ENCODE assay signal across 14 cellular contexts in the genomic region with DNA sequence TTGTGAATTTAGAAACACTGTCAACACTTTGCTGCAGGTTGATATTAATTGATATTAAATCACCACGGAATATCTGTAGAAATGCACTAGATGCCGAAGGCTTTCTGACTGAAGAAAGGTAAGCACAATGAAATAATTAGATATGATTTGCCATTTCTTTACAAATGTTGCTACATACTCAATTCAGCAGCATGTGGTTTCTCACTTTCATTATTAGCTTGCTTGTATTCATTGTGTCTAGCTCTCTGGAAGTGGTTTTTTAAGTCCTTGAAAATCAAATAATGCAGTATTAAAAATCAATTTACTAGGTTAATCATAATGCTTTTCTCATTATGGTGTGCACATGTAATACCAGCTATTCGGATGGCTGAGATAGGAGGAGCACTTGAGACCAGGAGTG.
DNase-seq lines count a peak whose midpoint lies in the region; ATAC-seq lines count a peak whose summit lies in the region.
"Had no signal": no experiment of that assay in that cellular context is flagged by ENCODE, and none has a peak within 500 bp of the region (broad histone marks: within the 10 kb centered on the region; RNA-seq: fewer than 3 reads in every experiment).

No MANE protein-coding gene starts in this region.

- ATAC-seq in GM18870 (IDR thresholded peaks at IDR 0.05; ENCODE audit: unreplicated experiment), result peak; percentile 37
- ATAC-seq in GM21529 (IDR thresholded peaks at IDR 0.05; ENCODE audit: unreplicated experiment), result peak; percentile 34
- ATAC-seq in HG03064 (IDR thresholded peaks at IDR 0.05; ENCODE audit: low read depth, unreplicated experiment), result peak; percentile 38
- peak; percentile 41 for ATAC-seq in activated T-helper 17 cell treated with anti-CD3 and anti-CD28 coated beads, Interleukin-2, amount 50 U/mL, for 72 hours (replicated peaks)
- ATAC-seq: activated CD8-positive, alpha-beta T cell treated with anti-CD3 and anti-CD28 coated beads, Interleukin-2, amount 10 ng/mL, durations not matched to agents 7 days and 5 days; Panc1 had no signal

- no peaks in the 10 kb centered on the region for H3K36me3 Mint-ChIP-seq in activated T-helper 17 cell treated with anti-CD3 and anti-CD28 coated beads, Interleukin-2, amount 50 U/mL, for 72 hours (ENCODE audit: low read depth)
- no peaks in the 10 kb centered on the region for H3K36me3 Mint-ChIP-seq in activated CD4-positive, alpha-beta T cell treated with anti-CD3 and anti-CD28 coated beads, Interleukin-2, amount 10 ng/mL, durations not matched to agents 24 days and 14 days (ENCODE audit: low read depth)
- H3K36me3 Mint-ChIP-seq: activated naive CD8-positive, alpha-beta T cell treated with anti-CD3 and anti-CD28 coated beads, Interleukin-2, amount 10 ng/mL, durations not matched to agents 7 days and 5 days; CD4-positive, CD25-positive, alpha-beta regulatory T cell had no signal

- no peaks in the 10 kb centered on the region for H3K9me3 Mint-ChIP-seq in activated T-helper 17 cell treated with anti-CD3 and anti-CD28 coated beads, Interleukin-2, amount 50 U/mL, for 72 hours
- H3K9me3 Mint-ChIP-seq in activated CD4-positive, alpha-beta T cell treated with anti-CD3 and anti-CD28 coated beads, Interleukin-2, amount 10 ng/mL, durations not matched to agents 24 days and 14 days, result no peaks in the 10 kb centered on the region
- H3K9me3 Mint-ChIP-seq: activated naive CD8-positive, alpha-beta T cell treated with anti-CD3 and anti-CD28 coated beads, Interleukin-2, amount 10 ng/mL, durations not matched to agents 7 days and 5 days; CD4-positive, CD25-positive, alpha-beta regulatory T cell; stimulated activated naive CD8-positive, alpha-beta T cell treated with anti-CD3 and anti-CD28 coated beads, Interleukin-15, Interleukin-2, amounts not matched to agents 100 ng/mL and 50 ng/mL, for 24 hours had no signal

- H3K4me3 Mint-ChIP-seq in activated T-helper 17 cell treated with anti-CD3 and anti-CD28 coated beads, Interleukin-2, amount 50 U/mL, for 72 hours, result peak overlapping the region; percentile 11
- H3K4me3 Mint-ChIP-seq in activated CD4-positive, alpha-beta T cell treated with anti-CD3 and anti-CD28 coated beads, Interleukin-2, amount 10 ng/mL, durations not matched to agents 24 days and 14 days, result no peak overlapping the region
- H3K4me3 Mint-ChIP-seq: activated CD8-positive, alpha-beta T cell treated with anti-CD3 and anti-CD28 coated beads, Interleukin-2, amount 10 ng/mL, durations not matched to agents 7 days and 5 days; activated naive CD8-positive, alpha-beta T cell treated with anti-CD3 and anti-CD28 coated beads, Interleukin-2, amount 10 ng/mL, durations not matched to agents 7 days and 5 days; CD4-positive, CD25-positive, alpha-beta regulatory T cell; stimulated activated naive CD8-positive, alpha-beta T cell treated with anti-CD3 and anti-CD28 coated beads, Interleukin-15, Interleukin-2, amounts not matched to agents 100 ng/mL and 50 ng/mL, for 24 hours had no signal

- H3K27ac Mint-ChIP-seq in activated T-helper 17 cell treated with anti-CD3 and anti-CD28 coated beads, Interleukin-2, amount 50 U/mL, for 72 hours, result no peak overlapping the region
- no peak overlapping the region for H3K27ac Mint-ChIP-seq in activated CD4-positive, alpha-beta T cell treated with anti-CD3 and anti-CD28 coated beads, Interleukin-2, amount 10 ng/mL, durations not matched to agents 24 days and 14 days
- H3K27ac Mint-ChIP-seq: activated CD8-positive, alpha-beta T cell treated with anti-CD3 and anti-CD28 coated beads, Interleukin-2, amount 10 ng/mL, durations not matched to agents 7 days and 5 days; activated naive CD8-positive, alpha-beta T cell treated with anti-CD3 and anti-CD28 coated beads, Interleukin-2, amount 10 ng/mL, durations not matched to agents 7 days and 5 days; CD4-positive, CD25-positive, alpha-beta regulatory T cell; stimulated activated naive CD8-positive, alpha-beta T cell treated with anti-CD3 and anti-CD28 coated beads, Interleukin-15, Interleukin-2, amounts not matched to agents 100 ng/mL and 50 ng/mL, for 24 hours had no signal

- no peak for DNase-seq in activated CD4-positive, alpha-beta T cell treated with anti-CD3 and anti-CD28 coated beads, Interleukin-2, amount 10 ng/mL, durations not matched to agents 24 days and 14 days
- no peak for DNase-seq in NCI-H69 (lab: John Stamatoyannopoulos, UW)
- no peak for DNase-seq in activated gamma-delta T cell (lab: John Stamatoyannopoulos, UW)
- DNase-seq: activated CD8-positive, alpha-beta T cell treated with anti-CD3 and anti-CD28 coated beads, Interleukin-2, amount 10 ng/mL, durations not matched to agents 7 days and 5 days; activated naive CD8-positive, alpha-beta T cell treated with anti-CD3 and anti-CD28 coated beads, Interleukin-2, amount 10 ng/mL, durations not matched to agents 7 days and 5 days; CD4-positive, CD25-positive, alpha-beta regulatory T cell; H7; posterior cingulate gyrus had no signal

- peaks cover 16% of the 10 kb centered on the region for H3K4me1 Mint-ChIP-seq in activated T-helper 17 cell treated with anti-CD3 and anti-CD28 coated beads, Interleukin-2, amount 50 U/mL, for 72 hours
- H3K4me1 Mint-ChIP-seq in activated CD4-positive, alpha-beta T cell treated with anti-CD3 and anti-CD28 coated beads, Interleukin-2, amount 10 ng/mL, durations not matched to agents 24 days and 14 days, result peaks cover 3% of the 10 kb centered on the region

- no peaks in the 10 kb centered on the region for H3K27me3 Mint-ChIP-seq in activated T-helper 17 cell treated with anti-CD3 and anti-CD28 coated beads, Interleukin-2, amount 50 U/mL, for 72 hours
- H3K27me3 Mint-ChIP-seq in activated CD4-positive, alpha-beta T cell treated with anti-CD3 and anti-CD28 coated beads, Interleukin-2, amount 10 ng/mL, durations not matched to agents 24 days and 14 days, result peaks cover 6% of the 10 kb centered on the region
- H3K27me3 Mint-ChIP-seq: CD4-positive, CD25-positive, alpha-beta regulatory T cell had no signal

- intact Hi-C loops in activated CD4-positive, alpha-beta T cell treated with anti-CD3 and anti-CD28 coated beads, Interleukin-2, amount 10 ng/mL, durations not matched to agents 24 days and 14 days (cut with micrococcal nuclease), result no loop called here
